In genomic region chr4:186158021-186158859, GRCh38 we compare ENCODE assay signal across 18 cellular contexts. TPM values are rescaled to one million over a fixed set of nuclear protein-coding genes. Genes with fewer than 3 reads are reported as not detected.
DNase-seq lines count a peak whose midpoint lies in the region; ATAC-seq lines count a peak whose summit lies in the region.
"Had no signal": no experiment of that assay in that cellular context is flagged by ENCODE, and none has a peak within 500 bp of the region (broad histone marks: within the 10 kb centered on the region; RNA-seq: fewer than 3 reads in every experiment).

No MANE protein-coding gene starts in this region.

- H3K4me3 Mint-ChIP-seq in stimulated activated effector memory CD8-positive, alpha-beta T cell treated with anti-CD3 and anti-CD28 coated beads, Interleukin-12 subunit alpha, Interleukin-12 subunit beta, amount 100 ng/mL, for 72 hours, result no peak overlapping the region
- H3K4me3 Mint-ChIP-seq: activated T-helper 17 cell treated with anti-CD3 and anti-CD28 coated beads, Interleukin-2, amount 50 U/mL, for 72 hours had no signal

- H3K36me3 Mint-ChIP-seq in stimulated activated effector memory CD8-positive, alpha-beta T cell treated with anti-CD3 and anti-CD28 coated beads, Interleukin-12 subunit alpha, Interleukin-12 subunit beta, amount 100 ng/mL, for 72 hours, result no peaks in the 10 kb centered on the region
- H3K36me3 Mint-ChIP-seq: activated naive CD4-positive, alpha-beta T cell treated with anti-CD3 and anti-CD28 coated beads, Interleukin-2, amount 50 U/mL, for 72 hours had no signal

- no peaks in the 10 kb centered on the region for H3K9me3 Mint-ChIP-seq in stimulated activated effector memory CD8-positive, alpha-beta T cell treated with anti-CD3 and anti-CD28 coated beads, Interleukin-12 subunit alpha, Interleukin-12 subunit beta, amount 100 ng/mL, for 72 hours
- H3K9me3 Mint-ChIP-seq: activated naive CD4-positive, alpha-beta T cell treated with anti-CD3 and anti-CD28 coated beads, Interleukin-2, amount 50 U/mL, for 72 hours; activated T-helper 17 cell treated with anti-CD3 and anti-CD28 coated beads, Interleukin-2, amount 50 U/mL, for 72 hours had no signal

- DNase-seq in ecto neural progenitor cell (ENCODE audit: low spot score), result peak; percentile 43
- DNase-seq in stimulated activated effector memory CD8-positive, alpha-beta T cell treated with anti-CD3 and anti-CD28 coated beads, Interleukin-12 subunit alpha, Interleukin-12 subunit beta, amount 100 ng/mL, for 72 hours (ENCODE audit: low spot score in 2 of 2), result no peak
- DNase-seq in stimulated activated CD4-positive, alpha-beta T cell treated with anti-CD3 and anti-CD28 coated beads, Interleukin-4, amount 100 ng/mL, for 24 hours, result no peak
- no peak for DNase-seq in NCI-H128 (lab: John Stamatoyannopoulos, UW; ENCODE audit: unreplicated experiment)
- no peak for DNase-seq in dermis blood vessel endothelial cell
- DNase-seq: activated CD8-positive, alpha-beta memory T cell treated with anti-CD3 and anti-CD28 coated beads, Interleukin-2, amount 50 U/mL, for 4 hours; DMS53; NCI-H1105 treated with DMSO at 0.1 percent for 48 hours; NCI-H510A treated with DMSO at 0.1 percent for 48 hours; NK-92 treated with Interleukin-12 subunit alpha and Interleukin-12 subunit beta, amount 100 ng/mL, for 24 hours; Peyer's patch; stimulated activated CD4-positive, alpha-beta T cell treated with anti-CD3 and anti-CD28 coated beads, Interleukin-4, amount 100 ng/mL, for 4 hours; stomach; WERI-Rb-1 had no signal

- ATAC-seq in GM21515 (IDR thresholded peaks at IDR 0.05; ENCODE audit: unreplicated experiment) (peak; percentile 31), HG03066 (IDR thresholded peaks at IDR 0.05; ENCODE audit: low read depth, unreplicated experiment) (peak; percentile 31)
- ATAC-seq in stimulated activated effector memory CD8-positive, alpha-beta T cell treated with anti-CD3 and anti-CD28 coated beads, Interleukin-12 subunit alpha, Interleukin-12 subunit beta, amount 100 ng/mL, for 72 hours, result peak; percentile 39
- ATAC-seq: activated naive CD4-positive, alpha-beta T cell treated with anti-CD3 and anti-CD28 coated beads, Interleukin-2, amount 50 U/mL, for 72 hours; activated T-helper 17 cell treated with anti-CD3 and anti-CD28 coated beads, Interleukin-2, amount 50 U/mL, for 72 hours had no signal

- no peak overlapping the region for H3K27ac Mint-ChIP-seq in stimulated activated effector memory CD8-positive, alpha-beta T cell treated with anti-CD3 and anti-CD28 coated beads, Interleukin-12 subunit alpha, Interleukin-12 subunit beta, amount 100 ng/mL, for 72 hours
- H3K27ac Mint-ChIP-seq: activated naive CD4-positive, alpha-beta T cell treated with anti-CD3 and anti-CD28 coated beads, Interleukin-2, amount 50 U/mL, for 72 hours; activated T-helper 17 cell treated with anti-CD3 and anti-CD28 coated beads, Interleukin-2, amount 50 U/mL, for 72 hours had no signal

- H3K4me1 Mint-ChIP-seq in stimulated activated effector memory CD8-positive, alpha-beta T cell treated with anti-CD3 and anti-CD28 coated beads, Interleukin-12 subunit alpha, Interleukin-12 subunit beta, amount 100 ng/mL, for 72 hours, result peaks cover 10% of the 10 kb centered on the region
- H3K4me1 Mint-ChIP-seq: activated T-helper 17 cell treated with anti-CD3 and anti-CD28 coated beads, Interleukin-2, amount 50 U/mL, for 72 hours had no signal

RNA-seq across cellular contexts. Expression of gene CYP4V2, which starts 33.1 kb away (rescaled TPM):
- 3.9 and 5.8 TPM in 2 replicates for total RNA-seq in dermis blood vessel endothelial cell

RNA-seq across cellular contexts. Expression of gene FAM149A, which starts 53.7 kb away (rescaled TPM):
- total RNA-seq in dermis blood vessel endothelial cell, result 0.09 TPM in 1 of 2 replicates, not detected in the other
